ENCODE assay signal across 18 cellular contexts in the genomic region with DNA sequence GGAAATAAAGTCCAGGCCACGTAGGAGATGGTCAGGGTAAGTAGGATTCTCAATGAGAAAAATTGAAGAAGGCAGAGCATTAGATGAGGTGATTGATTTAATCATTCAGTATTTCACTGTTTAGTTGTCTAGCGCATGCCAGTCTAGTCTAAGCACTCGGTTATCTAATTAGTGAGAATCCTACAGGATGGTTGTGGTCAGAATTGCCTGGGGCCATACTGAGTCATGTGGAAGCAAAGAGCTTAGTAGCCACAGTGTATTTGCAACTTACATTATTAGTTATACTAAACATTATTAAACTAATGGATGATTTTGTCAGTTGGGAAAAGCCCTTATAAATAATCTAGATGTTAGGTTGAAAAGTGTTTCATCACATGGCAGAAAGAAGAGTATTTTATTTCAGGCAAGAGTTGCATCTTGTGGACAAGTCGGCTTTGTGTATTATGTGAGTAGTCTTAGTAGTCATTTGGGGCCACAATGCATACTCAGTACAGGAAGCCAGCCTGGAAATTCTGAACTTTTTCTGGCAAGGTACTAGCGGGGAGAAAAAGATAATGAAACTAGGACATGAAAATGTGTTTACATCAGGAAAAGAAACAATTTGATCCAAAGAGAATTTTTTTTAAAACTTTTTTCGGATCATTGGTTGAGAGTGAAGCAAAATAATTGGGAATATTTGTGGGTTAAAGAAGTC. TPM values are rescaled to one million over a fixed set of nuclear protein-coding genes. Genes with fewer than 3 reads are reported as not detected.
DNase-seq lines count a peak whose midpoint lies in the region; ATAC-seq and TF ChIP-seq lines count a peak whose summit lies in the region.
"Had no signal": no experiment of that assay in that cellular context is flagged by ENCODE, and none has a peak within 500 bp of the region (broad histone marks: within the 10 kb centered on the region; RNA-seq: fewer than 3 reads in every experiment).

No MANE protein-coding gene starts in this region.

- H3K27ac Mint-ChIP-seq in CD8-positive, alpha-beta T cell = no peak overlapping the region
- H3K27ac Mint-ChIP-seq: CD4-positive, alpha-beta T cell had no signal

- TF ChIP-seq CTCF in HEK293 (tag by site-specific recombination; IDR thresholded peaks at IDR 0.05) = no peak
- TF ChIP-seq CTCF in brain microvascular endothelial cell (IDR thresholded peaks at IDR 0.05; ENCODE audit: low read depth, low read length, missing control alignments) = no peak
- TF ChIP-seq CTCF in CD8-positive, alpha-beta T cell (IDR thresholded peaks at IDR 0.05) = no peak

- intact Hi-C loops in CD8-positive, alpha-beta T cell (cut with DNase I, micrococcal nuclease) = no loop called here

- H3K4me3 ChIP-seq in HEK293 (ENCODE audit: low read depth, low read length) = no peak overlapping the region
- H3K4me3 ChIP-seq in brain microvascular endothelial cell (ENCODE audit: low read depth, low read length) = no peak overlapping the region
- no peak overlapping the region for H3K4me3 ChIP-seq in CD8-positive, alpha-beta T cell (ENCODE audit: low read depth, low read length)

- in situ Hi-C loops in brain microvascular endothelial cell (cut with HindIII; ENCODE audit: low pct_ligation_motif_present, low sequenced_read_pairs) = no loop called here

- H3K4me1 Mint-ChIP-seq in CD8-positive, alpha-beta T cell (ENCODE audit: low read depth) = peaks cover 18% of the 10 kb centered on the region
- H3K4me1 Mint-ChIP-seq: naive B cell had no signal

- no peaks in the 10 kb centered on the region for H3K9me3 ChIP-seq in HEK293 (ENCODE audit: control insufficient read depth, insufficient read depth, low read depth, low read length)
- no peaks in the 10 kb centered on the region for H3K9me3 ChIP-seq in CD8-positive, alpha-beta T cell (ENCODE audit: low read length)

- peaks cover 0 to 17% of the 10 kb centered on the region in 2 experiments; a peak in 1 of 3 replicates for H3K36me3 ChIP-seq in HEK293 (ENCODE audit: control insufficient read depth in 2 of 2, insufficient read depth in 1 of 2, low read length in 2 of 2)
- peaks cover 32% of the 10 kb centered on the region for H3K36me3 ChIP-seq in brain microvascular endothelial cell (replicated peaks)
- no peaks in the 10 kb centered on the region for H3K36me3 ChIP-seq in CD8-positive, alpha-beta T cell (ENCODE audit: insufficient read depth, low read length)

- peak; percentile 32 for ATAC-seq in left lobe of liver
- ATAC-seq in CD8-positive, alpha-beta T cell = no peak
- ATAC-seq: HCT116 had no signal

- CTCF ChIA-PET in HEK293 (lab: Yijun Ruan, JAX) = no interaction called here
- CTCF ChIA-PET in CD8-positive, alpha-beta T cell (lab: Charles Lee) = no interaction called here

- H3K36me3 Mint-ChIP-seq in CD8-positive, alpha-beta T cell = peaks cover 40% of the 10 kb centered on the region

- H3K4me1 ChIP-seq in HEK293 (ENCODE audit: control insufficient read depth, insufficient read depth, low read length) = no peaks in the 10 kb centered on the region
- H3K4me1 ChIP-seq in CD8-positive, alpha-beta T cell (ENCODE audit: insufficient read depth, low read length) = no peaks in the 10 kb centered on the region

- H3K9me3 Mint-ChIP-seq in CD8-positive, alpha-beta T cell = no peaks in the 10 kb centered on the region
- H3K9me3 Mint-ChIP-seq: CD4-positive, alpha-beta T cell; naive B cell had no signal

- DNase-seq in A172 (ENCODE audit: low spot score) (peak; percentile 60), brain microvascular endothelial cell (peak; percentile 77), left lobe of liver (ENCODE audit: low spot score) (no peak), RPMI8226 (no peak), AG08396 (ENCODE audit: low spot score) (no peak), inferior parietal cortex (ENCODE audit: extremely low spot score) (no peak)
- no peak for DNase-seq in CD8-positive, alpha-beta T cell
- DNase-seq: activated CD4-positive, CD25-positive, alpha-beta regulatory T cell; activated effector memory CD4-positive, alpha-beta T cell treated with anti-CD3 and anti-CD28 coated beads, Interleukin-2, amount 50 U/mL, for 16 hours; CD4-positive, alpha-beta T cell; effector CD8-positive, alpha-beta T cell; MM.1S; naive B cell; NCI-H446 treated with DMSO at 0.1 percent for 48 hours; SHP77; stimulated activated CD4-positive, alpha-beta T cell treated with anti-CD3 and anti-CD28 coated beads, Interleukin-15, amount 100 ng/mL, for 24 hours had no signal

- H3K27me3 ChIP-seq in brain microvascular endothelial cell (replicated peaks) = no peaks in the 10 kb centered on the region
- no peaks in the 10 kb centered on the region for H3K27me3 ChIP-seq in CD8-positive, alpha-beta T cell (ENCODE audit: insufficient read depth, low read length)

- no peak overlapping the region for H3K4me3 Mint-ChIP-seq in CD8-positive, alpha-beta T cell
- H3K4me3 Mint-ChIP-seq: CD4-positive, alpha-beta T cell; naive B cell had no signal

- POLR2A ChIA-PET in HEK293 (lab: Yijun Ruan, JAX) = no interaction called here
- POLR2A ChIA-PET in CD8-positive, alpha-beta T cell (lab: Charles Lee) = no interaction called here

- no peaks in the 10 kb centered on the region for H3K27me3 Mint-ChIP-seq in CD8-positive, alpha-beta T cell (ENCODE audit: low read depth)
- H3K27me3 Mint-ChIP-seq: CD4-positive, alpha-beta T cell; naive B cell had no signal

- H3K27ac ChIP-seq in HEK293 (ENCODE audit: extremely low read depth, low read depth, low read length) (no peak overlapping the region), brain microvascular endothelial cell (peak overlapping the region; percentile 22)
- no peak overlapping the region for H3K27ac ChIP-seq in CD8-positive, alpha-beta T cell (ENCODE audit: low read depth, low read length)

TF ChIP-seq in HEK293, 187 proteins besides CTCF, POLR2A, EP300 and RAD21:
- TF ChIP-seq, protein P1, sequence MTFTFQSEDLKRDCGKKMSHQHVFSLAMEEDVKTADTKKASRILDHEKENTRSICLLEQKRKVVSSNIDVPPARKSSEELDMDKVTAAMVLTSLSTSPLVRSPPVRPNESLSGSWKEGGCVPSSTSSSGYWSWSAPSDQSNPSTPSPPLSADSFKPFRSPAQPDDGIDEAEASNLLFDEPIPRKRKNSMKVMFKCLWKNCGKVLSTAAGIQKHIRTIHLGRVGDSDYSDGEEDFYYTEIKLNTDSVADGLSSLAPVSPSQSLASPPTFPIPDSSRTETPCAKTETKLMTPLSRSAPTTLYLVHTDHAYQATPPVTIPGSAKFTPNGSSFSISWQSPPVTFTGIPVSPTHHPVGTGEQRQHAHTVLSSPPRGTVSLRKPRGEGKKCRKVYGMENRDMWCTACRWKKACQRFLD (tag by site-specific recombination; IDR thresholded peaks at IDR 0.05) = no peak
- peak; percentile 36 for TF ChIP-seq SETDB1 (IDR thresholded peaks at IDR 0.05; ENCODE audit: insufficient read length, low read length)
TF ChIP-seq in HEK293: peak in this region for 1.

RNA-seq across cellular contexts. Expression of gene CPEB2, which starts 31.9 kb away (rescaled TPM):
- 2.2 and 5.3 TPM in 2 replicates for total RNA-seq in A172 (2014; rRNA removed; shearing (Covaris generic))
- total RNA-seq in left lobe of liver = 13.8 TPM
- total RNA-seq in CD8-positive, alpha-beta T cell = 10 to 100 TPM; 17.7 to 21.8 TPM

Comparison
In these comparisons a context has a peak if more than half of its experiments do, and no peak if none do; other contexts are left out.
1. DNase-seq: peak in A172 (single experiment) and brain microvascular endothelial cell (single experiment); none in left lobe of liver (single experiment), RPMI8226 (single experiment), AG08396 (single experiment), CD8-positive, alpha-beta T cell (0 of 7) and inferior parietal cortex (single experiment).